1 cellular context compared by ENCODE assay signal in genomic region chr15:90860942-90861675, GRCh38.
TF ChIP-seq lines count a peak whose summit lies in the region.

No MANE protein-coding gene starts in this region.

TF ChIP-seq in HepG2, 621 proteins besides CTCF, POLR2A, EP300 and RAD21 (continued from another document and continues in another):
- TF ChIP-seq ZNF724P (CRISPR knock-in tag; IDR thresholded peaks at IDR 0.05; ENCODE audit: borderline replicate concordance), result no peak
- no peak for TF ChIP-seq NPAS2 (CRISPR knock-in tag; IDR thresholded peaks at IDR 0.05; ENCODE audit: borderline replicate concordance)
- TF ChIP-seq ZFY (CRISPR knock-in tag; IDR thresholded peaks at IDR 0.05), result peak; percentile 49
- TF ChIP-seq MED8 (CRISPR knock-in tag; IDR thresholded peaks at IDR 0.05; ENCODE audit: insufficient replicate concordance), result peak; percentile 39
- TF ChIP-seq ZNF577 (CRISPR knock-in tag; IDR thresholded peaks at IDR 0.05; ENCODE audit: borderline replicate concordance, low read depth), result no peak
- no peak for TF ChIP-seq NR1H2 (CRISPR knock-in tag; IDR thresholded peaks at IDR 0.05; ENCODE audit: borderline replicate concordance, low read depth)
- TF ChIP-seq XBP1 (CRISPR knock-in tag; IDR thresholded peaks at IDR 0.05), result no peak
- 0 out of 2 replicates have a peak, but pooled peaks have one; percentile 41 for TF ChIP-seq SP140L (CRISPR knock-in tag; IDR thresholded peaks at IDR 0.05; ENCODE audit: borderline replicate concordance)
- no peak for TF ChIP-seq NFAT5 (CRISPR knock-in tag; IDR thresholded peaks at IDR 0.05)
- 0 out of 2 replicates have a peak, but pooled peaks have one; percentile 36 for TF ChIP-seq ZBTB10 (CRISPR knock-in tag; IDR thresholded peaks at IDR 0.05; ENCODE audit: borderline replicate concordance)
- no peak for TF ChIP-seq MATR3 (CRISPR knock-in tag; IDR thresholded peaks at IDR 0.05)
- TF ChIP-seq TFE3 (CRISPR knock-in tag; IDR thresholded peaks at IDR 0.05), result no peak
- TF ChIP-seq ZNF7 (CRISPR knock-in tag; IDR thresholded peaks at IDR 0.05), result peak; percentile 87
- TF ChIP-seq TEF (CRISPR knock-in tag; IDR thresholded peaks at IDR 0.05), result peak; percentile 16; the same call in 1 of the 2 replicates
- TF ChIP-seq IRF9 (CRISPR knock-in tag; IDR thresholded peaks at IDR 0.05; ENCODE audit: borderline replicate concordance), result no peak
- 0 out of 4 replicates have a peak, but pooled peaks of 1 of the 2 experiments have one; percentile 21 for TF ChIP-seq REST (IDR thresholded peaks at IDR 0.05; ENCODE audit: borderline replicate concordance in 1 of 2, low read depth in 1 of 2, low read length in 2 of 2)
- no peak for TF ChIP-seq ZFYVE20 (CRISPR knock-in tag; IDR thresholded peaks at IDR 0.05; ENCODE audit: borderline replicate concordance, low read depth)
- no peak for TF ChIP-seq ZNF567 (CRISPR knock-in tag; IDR thresholded peaks at IDR 0.05; ENCODE audit: borderline replicate concordance)
- TF ChIP-seq AFF4 (CRISPR knock-in tag; IDR thresholded peaks at IDR 0.05), result no peak
- TF ChIP-seq ZBTB7A (CRISPR knock-in tag; IDR thresholded peaks at IDR 0.05), result no peak
- no peak for TF ChIP-seq ZNF253 (CRISPR knock-in tag; IDR thresholded peaks at IDR 0.05; ENCODE audit: borderline replicate concordance)
- TF ChIP-seq ZNF883 (CRISPR knock-in tag; IDR thresholded peaks at IDR 0.05; ENCODE audit: not compliant biosample characterization), result no peak
- no peak for TF ChIP-seq ATRX (CRISPR knock-in tag; IDR thresholded peaks at IDR 0.05; ENCODE audit: borderline replicate concordance)
- TF ChIP-seq ARHGAP35 (CRISPR knock-in tag; IDR thresholded peaks at IDR 0.05; ENCODE audit: borderline replicate concordance), result no peak
- no peak for TF ChIP-seq ZBTB14 (CRISPR knock-in tag; IDR thresholded peaks at IDR 0.05)
- no peak for TF ChIP-seq YY1 (IDR thresholded peaks at IDR 0.05; ENCODE audit: insufficient read depth, insufficient replicate concordance, low read depth, low read length)
- TF ChIP-seq ZNF672 (CRISPR knock-in tag; IDR thresholded peaks at IDR 0.05), result no peak
- no peak for TF ChIP-seq HES4 (CRISPR knock-in tag; IDR thresholded peaks at IDR 0.05; ENCODE audit: borderline replicate concordance)
- TF ChIP-seq ZNF18 (CRISPR knock-in tag; IDR thresholded peaks at IDR 0.05; ENCODE audit: insufficient replicate concordance), result no peak
